8 cellular contexts compared by ENCODE assay signal in the genomic region with DNA sequence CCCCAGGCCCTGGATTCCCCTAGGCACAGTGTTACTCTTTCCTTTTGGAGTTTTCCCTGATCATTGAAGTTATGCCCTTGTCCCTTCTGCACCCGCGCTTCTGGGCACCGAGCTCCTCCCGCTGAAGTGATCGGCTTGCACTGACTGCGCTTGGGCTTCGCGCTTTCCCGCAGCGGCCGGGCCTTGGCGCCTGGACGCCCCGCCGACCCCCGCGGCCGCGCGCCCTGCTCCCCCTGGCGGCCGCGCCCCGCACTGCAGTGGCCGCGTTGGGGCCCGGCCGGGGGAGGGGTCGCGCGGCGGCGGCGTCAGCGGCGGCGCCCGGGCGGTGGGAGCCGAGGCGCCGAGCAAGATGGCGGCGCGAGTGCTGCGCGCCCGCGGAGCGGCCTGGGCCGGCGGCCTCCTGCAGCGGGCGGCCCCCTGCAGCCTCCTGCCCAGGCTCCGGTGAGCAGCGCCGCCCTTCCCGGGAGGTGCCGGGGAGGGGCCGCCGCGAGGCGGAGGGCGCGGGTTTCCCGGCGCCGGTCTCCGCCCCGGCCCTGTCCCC. TPM values are rescaled to one million over a fixed set of nuclear protein-coding genes. Genes with fewer than 3 reads are reported as not detected.
DNase-seq lines count a peak whose midpoint lies in the region; ATAC-seq and TF ChIP-seq lines count a peak whose summit lies in the region.

TSS of gene NIPSNAP2 (plus strand) at position 325 of the 541 bp plus-strand sequence. CDS start at position 350, 25 bp downstream.

- peak within 1 kb of the TSS; percentile 86 for H3K27ac Mint-ChIP-seq in activated T-helper 17 cell treated with anti-CD3 and anti-CD28 coated beads, Interleukin-2, amount 50 U/mL, for 72 hours
- peak within 1 kb of the TSS; percentile 98 for H3K27ac Mint-ChIP-seq in nephron progenitor cell

- peaks cover 25% of the 10 kb centered on the region for H3K4me1 Mint-ChIP-seq in activated T-helper 17 cell treated with anti-CD3 and anti-CD28 coated beads, Interleukin-2, amount 50 U/mL, for 72 hours
- H3K4me1 Mint-ChIP-seq in nephron progenitor cell = peaks cover 21% of the 10 kb centered on the region

- ATAC-seq in GM19455 (IDR thresholded peaks at IDR 0.05; ENCODE audit: unreplicated experiment) (peak; percentile 86), HG03575 (IDR thresholded peaks at IDR 0.05; ENCODE audit: extremely low read depth, insufficient number of reproducible peaks, low FRiP score, unreplicated experiment) (peak; percentile 21)
- peak; percentile 87 for ATAC-seq in activated T-helper 17 cell treated with anti-CD3 and anti-CD28 coated beads, Interleukin-2, amount 50 U/mL, for 72 hours (replicated peaks)

- TF ChIP-seq CTCF in fibroblast of pulmonary artery (IDR thresholded peaks at IDR 0.05; ENCODE audit: low read length, missing control alignments) = no peak
- no peak for TF ChIP-seq CTCF in nephron progenitor cell (IDR thresholded peaks at IDR 0.05)

- peak within 1 kb of the TSS; percentile 79 for H3K4me3 Mint-ChIP-seq in activated T-helper 17 cell treated with anti-CD3 and anti-CD28 coated beads, Interleukin-2, amount 50 U/mL, for 72 hours
- peak within 1 kb of the TSS; percentile 96 for H3K4me3 Mint-ChIP-seq in nephron progenitor cell

- no peaks in the 10 kb centered on the region for H3K9me3 Mint-ChIP-seq in activated T-helper 17 cell treated with anti-CD3 and anti-CD28 coated beads, Interleukin-2, amount 50 U/mL, for 72 hours
- no peaks in the 10 kb centered on the region for H3K9me3 Mint-ChIP-seq in nephron progenitor cell

- DNase-seq in DMS 273 (lab: John Stamatoyannopoulos, UW; ENCODE audit: unreplicated experiment) = peak; percentile 93
- peak; percentile 69 for DNase-seq in OCI-M1 (lab: John Stamatoyannopoulos, UW)
- peak; percentile 53 for DNase-seq in fibroblast of pulmonary artery (ENCODE audit: low read depth)
- peak; percentile 78 for DNase-seq in nephron progenitor cell
- peak; percentile 16 for DNase-seq in stromal cell of bone marrow (ENCODE audit: low read depth)

- peaks cover 7% of the 10 kb centered on the region for H3K36me3 Mint-ChIP-seq in activated T-helper 17 cell treated with anti-CD3 and anti-CD28 coated beads, Interleukin-2, amount 50 U/mL, for 72 hours (ENCODE audit: low read depth)
- H3K36me3 Mint-ChIP-seq in nephron progenitor cell (ENCODE audit: low read depth) = peaks cover 39% of the 10 kb centered on the region

- no peaks in the 10 kb centered on the region for H3K27me3 Mint-ChIP-seq in activated T-helper 17 cell treated with anti-CD3 and anti-CD28 coated beads, Interleukin-2, amount 50 U/mL, for 72 hours
- H3K27me3 Mint-ChIP-seq in nephron progenitor cell (ENCODE audit: low read depth, poor library complexity) = peaks cover 31% of the 10 kb centered on the region

- peak within 1 kb of the TSS; percentile 67 for H3K4me3 ChIP-seq in fibroblast of pulmonary artery (replicated peaks; ENCODE audit: low read depth, low read length)

RNA-seq across cellular contexts. Expression of gene NIPSNAP2, which starts in this region (rescaled TPM):
- total RNA-seq in activated T-helper 17 cell treated with anti-CD3 and anti-CD28 coated beads, Interleukin-2, amount 50 U/mL, for 72 hours = 10 to 100 TPM; 36.6 to 57.3 TPM

Comparison
In these comparisons a context has a peak if more than half of its experiments do, and no peak if none do; other contexts are left out.
1. Peak in every context shown above with its lines: DNase-seq, ATAC-seq and H3K4me3 ChIP-seq.
2. DNase-seq: peak in every context shown above with its lines; median percentile 93 in DMS 273; 78 in nephron progenitor cell; 69 in OCI-M1; 53 in fibroblast of pulmonary artery; 16 in stromal cell of bone marrow.
3. ATAC-seq: peak in every context shown above with its lines; median percentile 87 in activated T-helper 17 cell treated with anti-CD3 and anti-CD28 coated beads, Interleukin-2, amount 50 U/mL, for 72 hours; 86 in GM19455; 21 in HG03575.